Comparison of ENCODE assay signal across 1 cellular context in genomic region chr16:88635671-88636070, GRCh38.
TF ChIP-seq lines count a peak whose summit lies in the region.

No MANE protein-coding gene starts in this region.

TF ChIP-seq in H1, 55 proteins besides CTCF, POLR2A, EP300 and RAD21:
- TF ChIP-seq MAX (IDR thresholded peaks at IDR 0.05), result peak; percentile 18; the same call in 1 of the 2 replicates
- no peak for TF ChIP-seq FOSL1 (IDR thresholded peaks at IDR 0.05; ENCODE audit: insufficient read depth, low read depth, low read length)
